ENCODE assay signal across 10 cellular contexts in genomic region chr1:239816090-239816812, GRCh38.
DNase-seq lines count a peak whose midpoint lies in the region; ATAC-seq and TF ChIP-seq lines count a peak whose summit lies in the region.
"Had no signal": no experiment of that assay in that cellular context is flagged by ENCODE, and none has a peak within 500 bp of the region (broad histone marks: within the 10 kb centered on the region; RNA-seq: fewer than 3 reads in every experiment).

No MANE protein-coding gene starts in this region.

- H3K4me3 ChIP-seq in fibroblast of pulmonary artery (replicated peaks; ENCODE audit: low read depth, low read length) (no peak overlapping the region), sigmoid colon (no peak overlapping the region)

- DNase-seq in GM03348 (ENCODE audit: low spot score) (peak; percentile 33), SIG-M5 (lab: John Stamatoyannopoulos, UW) (peak; percentile 38), fibroblast of pulmonary artery (ENCODE audit: low read depth) (peak; percentile 39), sigmoid colon (peak; percentile 83)
- DNase-seq in activated CD8-positive, alpha-beta memory T cell treated with anti-CD3 and anti-CD28 coated beads, Interleukin-2, amount 50 U/mL, for 48 hours, result no peak
- DNase-seq: NCI-H1694 had no signal

- no peak for TF ChIP-seq EP300 in sigmoid colon (IDR thresholded peaks at IDR 0.05)

- H3K4me1 ChIP-seq in sigmoid colon, result peaks cover 0 to 44% (median 39%) of the 10 kb centered on the region in 4 donors
- H3K4me1 ChIP-seq: parathyroid adenoma had no signal

- H3K27ac ChIP-seq in sigmoid colon, result peak overlapping the region; percentile 79 to 91 (median 83)
- H3K27ac ChIP-seq: parathyroid adenoma had no signal

- intact Hi-C loops in sigmoid colon (cut with DNase I), result loop anchor here (2.0 to 10.0 kb wide), 2 partner anchors 79 to 429 kb away; partner anchors contain the start of gene CHRM3

- no peak for ATAC-seq in HG02610 (IDR thresholded peaks at IDR 0.05; ENCODE audit: unreplicated experiment)
- no peak for ATAC-seq in GM21381 (IDR thresholded peaks at IDR 0.05; ENCODE audit: unreplicated experiment)
- ATAC-seq in HG02642 (IDR thresholded peaks at IDR 0.05; ENCODE audit: poor library complexity, unreplicated experiment), result no peak

- H3K36me3 ChIP-seq in sigmoid colon, result no peaks in the 10 kb centered on the region

- WGBS in sigmoid colon, 2 donors, result 59 to 60% methylated on average over 6 of the region's 6 CpGs

- TF ChIP-seq CTCF in fibroblast of pulmonary artery (IDR thresholded peaks at IDR 0.05; ENCODE audit: low read length, missing control alignments) (no peak), sigmoid colon (IDR thresholded peaks at IDR 0.05) (no peak)

- H3K9me3 ChIP-seq in sigmoid colon, result no peaks in the 10 kb centered on the region

- no peak for TF ChIP-seq POLR2A in sigmoid colon (IDR thresholded peaks at IDR 0.05)

- no peaks in the 10 kb centered on the region for H3K27me3 ChIP-seq in sigmoid colon
